In the genomic region with DNA sequence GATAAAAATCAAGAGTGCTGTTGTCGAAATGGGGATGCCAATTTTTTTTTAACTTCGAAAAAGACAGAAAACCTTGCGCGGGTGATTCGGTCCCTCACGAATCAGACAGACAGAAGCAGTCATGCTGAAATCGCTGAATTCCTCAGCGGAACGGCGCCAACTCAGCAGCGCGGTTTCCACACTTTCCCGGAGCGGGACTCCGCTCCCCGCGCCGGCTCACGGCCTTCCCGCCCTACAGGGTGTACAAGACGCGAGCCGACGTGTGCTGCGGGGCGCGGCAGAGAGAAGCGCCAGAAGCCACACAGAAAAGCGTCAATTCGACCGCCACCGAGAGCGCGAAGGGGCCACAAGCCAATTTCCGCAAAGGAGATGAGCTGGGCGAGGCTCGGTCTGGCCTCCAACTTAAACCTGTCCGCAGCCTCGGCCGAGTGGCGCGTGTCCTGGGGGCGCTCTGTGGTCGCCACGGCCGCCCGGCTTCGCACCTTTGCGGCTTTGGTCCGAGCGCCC, we compare ENCODE assay signal across 9 cellular contexts. TPM values are rescaled to one million over a fixed set of nuclear protein-coding genes. Genes with fewer than 3 reads are reported as not detected.
DNase-seq lines count a peak whose midpoint lies in the region; ATAC-seq, FAIRE-seq and TF ChIP-seq lines count a peak whose summit lies in the region.
"Had no signal": no experiment of that assay in that cellular context is flagged by ENCODE, and none has a peak within 500 bp of the region (broad histone marks: within the 10 kb centered on the region; RNA-seq: fewer than 3 reads in every experiment).

No MANE protein-coding gene starts in this region.

- POLR2A ChIA-PET in activated CD4-positive, alpha-beta memory T cell treated with anti-CD3 and anti-CD28 coated beads, Interleukin-2, amount 10 ng/mL, durations not matched to agents 7 days and 5 days (lab: Charles Lee): no interaction called here

- peaks cover 6% of the 10 kb centered on the region for H3K27me3 ChIP-seq in hepatocyte

- H3K4me2 ChIP-seq in hepatocyte: peak overlapping the region; percentile 91

- peaks cover 4% of the 10 kb centered on the region for H3K4me1 ChIP-seq in hepatocyte (ENCODE audit: insufficient read depth)

- FAIRE-seq in RCC 7860 (lab: Jason Lieb, UNC): no peak

- no peaks in the 10 kb centered on the region for H3K9me3 Mint-ChIP-seq in activated CD4-positive, alpha-beta memory T cell treated with anti-CD3 and anti-CD28 coated beads, Interleukin-2, amount 10 ng/mL, durations not matched to agents 7 days and 5 days

- H3K36me3 Mint-ChIP-seq in activated CD4-positive, alpha-beta memory T cell treated with anti-CD3 and anti-CD28 coated beads, Interleukin-2, amount 10 ng/mL, durations not matched to agents 7 days and 5 days (ENCODE audit: low read depth): no peaks in the 10 kb centered on the region

- H4K20me1 ChIP-seq in hepatocyte (ENCODE audit: insufficient read depth, poor library complexity, severe bottlenecking): no peaks in the 10 kb centered on the region

- H3K9me3 ChIP-seq in hepatocyte (ENCODE audit: low read depth): no peaks in the 10 kb centered on the region

- no peak overlapping the region for H3K27ac ChIP-seq in hepatocyte

- H3K4me3 Mint-ChIP-seq in activated CD4-positive, alpha-beta memory T cell treated with anti-CD3 and anti-CD28 coated beads, Interleukin-2, amount 10 ng/mL, durations not matched to agents 7 days and 5 days: peak overlapping the region; percentile 37

- WGBS in hepatocyte (ENCODE audit: low lambda C conversion rate, missing lambda C conversion rate): 48% methylated on average over 45 of the region's 51 CpGs

- ATAC-seq in GM18868 (IDR thresholded peaks at IDR 0.05; ENCODE audit: unreplicated experiment) (peak; percentile 12), HG03045 (IDR thresholded peaks at IDR 0.05; ENCODE audit: unreplicated experiment) (peak; percentile 1), GM21717 (IDR thresholded peaks at IDR 0.05; ENCODE audit: unreplicated experiment) (no peak)

- peaks cover 22% of the 10 kb centered on the region for H3K27me3 Mint-ChIP-seq in activated CD4-positive, alpha-beta memory T cell treated with anti-CD3 and anti-CD28 coated beads, Interleukin-2, amount 10 ng/mL, durations not matched to agents 7 days and 5 days

- H2AFZ ChIP-seq in hepatocyte: peak overlapping the region; percentile 63

- no peak overlapping the region for H3K4me3 ChIP-seq in hepatocyte

- CTCF ChIA-PET in activated CD4-positive, alpha-beta memory T cell treated with anti-CD3 and anti-CD28 coated beads, Interleukin-2, amount 10 ng/mL, durations not matched to agents 7 days and 5 days (lab: Charles Lee): interaction anchor here (1.0 kb wide), 1 partner anchor 233 kb away, joined by 3 read pairs; no protein-coding TSS in a partner anchor

- no peak overlapping the region for H3K27ac Mint-ChIP-seq in activated CD4-positive, alpha-beta memory T cell treated with anti-CD3 and anti-CD28 coated beads, Interleukin-2, amount 10 ng/mL, durations not matched to agents 7 days and 5 days

- no peaks in the 10 kb centered on the region for H3K9me2 ChIP-seq in hepatocyte (replicated peaks; ENCODE audit: insufficient read depth)

- no peak for DNase-seq in activated CD4-positive, alpha-beta memory T cell treated with anti-CD3 and anti-CD28 coated beads, Interleukin-2, amount 10 ng/mL, durations not matched to agents 7 days and 5 days
- DNase-seq in hepatocyte (ENCODE audit: low spot score) (peak; percentile 16), RCC 7860 (ENCODE audit: low spot score) (no peak)
- peak; percentile 8 for DNase-seq in stimulated activated CD4-positive, alpha-beta T cell treated with anti-CD3 and anti-CD28 coated beads, Interleukin-1b, Interleukin-23, amount 100 ng/mL, for 48 hours

- no peaks in the 10 kb centered on the region for H3K79me2 ChIP-seq in hepatocyte

- H3K36me3 ChIP-seq in hepatocyte (replicated peaks; ENCODE audit: insufficient read depth, low read depth): no peaks in the 10 kb centered on the region

- peaks cover 10% of the 10 kb centered on the region for H3K4me1 Mint-ChIP-seq in activated CD4-positive, alpha-beta memory T cell treated with anti-CD3 and anti-CD28 coated beads, Interleukin-2, amount 10 ng/mL, durations not matched to agents 7 days and 5 days

- no peak for TF ChIP-seq CTCF in hepatocyte (IDR thresholded peaks at IDR 0.05; ENCODE audit: poor library complexity)

RNA-seq across cellular contexts. Expression of gene NEXMIF, which starts 1.3 kb away (rescaled TPM):
- total RNA-seq in activated CD4-positive, alpha-beta memory T cell treated with anti-CD3 and anti-CD28 coated beads, Interleukin-2, amount 10 ng/mL, durations not matched to agents 7 days and 5 days: under 1 TPM; 0.13 to 0.28 TPM
- 0.44 and 0.80 TPM in 2 replicates for total RNA-seq in hepatocyte
- 0.25 and 0.28 TPM in 2 replicates for polyA plus RNA-seq in hepatocyte
- total RNA-seq: pulmonary artery endothelial cell, SK-MEL-5 had no signal

Comparison
In these comparisons a context has a peak if more than half of its experiments do, and no peak if none do; other contexts are left out.
1. DNase-seq: peak in hepatocyte (single experiment) and stimulated activated CD4-positive, alpha-beta T cell treated with anti-CD3 and anti-CD28 coated beads, Interleukin-1b, Interleukin-23, amount 100 ng/mL, for 48 hours (single experiment); none in activated CD4-positive, alpha-beta memory T cell treated with anti-CD3 and anti-CD28 coated beads, Interleukin-2, amount 10 ng/mL, durations not matched to agents 7 days and 5 days (single experiment) and RCC 7860 (single experiment).